27 cellular contexts compared by ENCODE assay signal in genomic region chr13:49288458-49288857, GRCh38.
"Had no signal": no experiment of that assay in that cellular context is flagged by ENCODE, and none has a peak within 500 bp of the region (broad histone marks: within the 10 kb centered on the region; RNA-seq: fewer than 3 reads in every experiment).

No MANE protein-coding gene starts in this region.

- ATAC-seq: foreskin keratinocyte; gastroesophageal sphincter; heart left ventricle; left colon; left lung; left ventricle myocardium superior; lower lobe of right lung; naive thymus-derived CD4-positive, alpha-beta T cell had no signal

- H3K27ac ChIP-seq: coronary artery, dorsolateral prefrontal cortex, esophagus muscularis mucosa, foreskin keratinocyte, gastroesophageal sphincter, heart left ventricle, hepatocyte, left lung, lower lobe of right lung had no signal

- H3K79me2 ChIP-seq: hepatocyte had no signal

- H2AFZ ChIP-seq: hepatocyte had no signal

- H3K9me3 ChIP-seq: esophagus muscularis mucosa, gastroesophageal sphincter, heart left ventricle, left lung, lower lobe of right lung had no signal

- H3K4me3 Mint-ChIP-seq: immature natural killer cell; memory B cell; naive thymus-derived CD4-positive, alpha-beta T cell had no signal

- H3K27ac Mint-ChIP-seq: immature natural killer cell; memory B cell; naive thymus-derived CD4-positive, alpha-beta T cell had no signal

- H3K4me1 ChIP-seq: foreskin keratinocyte had no signal

- H3K4me2 ChIP-seq: hepatocyte had no signal

- H3K4me3 ChIP-seq: coronary artery, dorsolateral prefrontal cortex, esophagus muscularis mucosa, gastroesophageal sphincter, heart left ventricle, hepatocyte, left lung, lower lobe of right lung had no signal

- H3K4me1 Mint-ChIP-seq: memory B cell had no signal

- H3K27me3 ChIP-seq: dorsolateral prefrontal cortex, esophagus muscularis mucosa, foreskin keratinocyte, gastroesophageal sphincter, heart left ventricle, hepatocyte, left lung had no signal

- DNase-seq: dermis blood vessel endothelial cell; dorsolateral prefrontal cortex; effector CD4-positive, alpha-beta T cell; effector memory CD4-positive, alpha-beta T cell; foreskin keratinocyte; heart left ventricle; hypothalamus; immature natural killer cell; islet precursor cell; kidney; kidney glomerular epithelial cell; left colon; left lung; left ventricle myocardium superior; lower lobe of right lung; mammary epithelial cell; mesendoderm; midbrain; naive thymus-derived CD4-positive, alpha-beta T cell had no signal

- FAIRE-seq: colon, endothelial cell of umbilical vein, frontal cortex, kidney had no signal

- H3K27me3 Mint-ChIP-seq: memory B cell; naive thymus-derived CD4-positive, alpha-beta T cell had no signal

- H3K9me3 Mint-ChIP-seq: immature natural killer cell; memory B cell; naive thymus-derived CD4-positive, alpha-beta T cell had no signal
